ENCODE assay signal across 1 cellular context in the genomic region with DNA sequence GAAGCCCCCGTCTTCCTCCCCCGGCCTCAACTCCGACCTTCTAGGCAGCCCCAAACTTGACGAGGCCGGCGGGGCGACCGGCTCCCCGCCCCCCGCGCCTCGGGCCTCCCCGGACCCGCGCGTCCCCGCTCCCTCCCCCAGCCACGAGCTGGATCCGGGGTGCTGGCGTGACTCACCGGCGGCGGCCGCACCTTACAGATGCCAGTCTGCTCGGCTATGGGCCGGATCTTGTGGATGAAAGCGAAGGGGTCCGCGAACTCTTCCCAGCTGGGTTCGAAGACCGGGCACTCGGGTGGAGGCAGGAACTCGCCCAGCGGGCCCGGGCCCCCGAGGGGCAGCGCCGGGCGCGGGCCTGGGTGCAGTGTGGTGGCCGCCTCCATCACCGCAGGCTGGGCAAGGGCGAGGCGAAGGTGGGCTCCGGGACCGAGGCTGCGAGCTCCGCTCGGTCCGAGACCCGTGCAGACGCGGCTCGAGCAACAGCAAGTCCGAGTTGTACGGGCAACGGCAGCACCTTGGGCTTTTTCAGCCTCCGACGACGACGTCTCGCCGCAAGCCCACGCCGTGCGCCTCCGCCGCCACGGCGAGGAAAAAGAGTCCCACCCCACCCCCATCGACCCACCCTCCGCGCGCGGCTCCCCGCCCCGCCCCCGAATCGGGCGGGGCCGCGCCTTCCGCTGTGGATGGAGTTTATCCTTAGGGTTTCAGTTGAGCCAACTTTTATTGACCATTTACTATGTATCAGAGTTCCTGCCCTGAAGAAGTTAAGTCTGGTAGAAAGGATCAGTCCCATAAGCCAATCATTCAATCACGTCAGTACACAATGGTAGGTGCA.
A peak's percentile ranks its signal among the peaks of the same experiment; 100 is the strongest.
TF ChIP-seq lines count a peak whose summit lies in the region.

A gene (minus strand): TSS at position 496 of the 832 bp plus-strand sequence. CDS start 116 bp downstream, at position 380.

TF ChIP-seq in K562, 482 proteins besides CTCF, POLR2A, EP300 and RAD21 (continued from another document and continues in another):
- TF ChIP-seq, protein P1, sequence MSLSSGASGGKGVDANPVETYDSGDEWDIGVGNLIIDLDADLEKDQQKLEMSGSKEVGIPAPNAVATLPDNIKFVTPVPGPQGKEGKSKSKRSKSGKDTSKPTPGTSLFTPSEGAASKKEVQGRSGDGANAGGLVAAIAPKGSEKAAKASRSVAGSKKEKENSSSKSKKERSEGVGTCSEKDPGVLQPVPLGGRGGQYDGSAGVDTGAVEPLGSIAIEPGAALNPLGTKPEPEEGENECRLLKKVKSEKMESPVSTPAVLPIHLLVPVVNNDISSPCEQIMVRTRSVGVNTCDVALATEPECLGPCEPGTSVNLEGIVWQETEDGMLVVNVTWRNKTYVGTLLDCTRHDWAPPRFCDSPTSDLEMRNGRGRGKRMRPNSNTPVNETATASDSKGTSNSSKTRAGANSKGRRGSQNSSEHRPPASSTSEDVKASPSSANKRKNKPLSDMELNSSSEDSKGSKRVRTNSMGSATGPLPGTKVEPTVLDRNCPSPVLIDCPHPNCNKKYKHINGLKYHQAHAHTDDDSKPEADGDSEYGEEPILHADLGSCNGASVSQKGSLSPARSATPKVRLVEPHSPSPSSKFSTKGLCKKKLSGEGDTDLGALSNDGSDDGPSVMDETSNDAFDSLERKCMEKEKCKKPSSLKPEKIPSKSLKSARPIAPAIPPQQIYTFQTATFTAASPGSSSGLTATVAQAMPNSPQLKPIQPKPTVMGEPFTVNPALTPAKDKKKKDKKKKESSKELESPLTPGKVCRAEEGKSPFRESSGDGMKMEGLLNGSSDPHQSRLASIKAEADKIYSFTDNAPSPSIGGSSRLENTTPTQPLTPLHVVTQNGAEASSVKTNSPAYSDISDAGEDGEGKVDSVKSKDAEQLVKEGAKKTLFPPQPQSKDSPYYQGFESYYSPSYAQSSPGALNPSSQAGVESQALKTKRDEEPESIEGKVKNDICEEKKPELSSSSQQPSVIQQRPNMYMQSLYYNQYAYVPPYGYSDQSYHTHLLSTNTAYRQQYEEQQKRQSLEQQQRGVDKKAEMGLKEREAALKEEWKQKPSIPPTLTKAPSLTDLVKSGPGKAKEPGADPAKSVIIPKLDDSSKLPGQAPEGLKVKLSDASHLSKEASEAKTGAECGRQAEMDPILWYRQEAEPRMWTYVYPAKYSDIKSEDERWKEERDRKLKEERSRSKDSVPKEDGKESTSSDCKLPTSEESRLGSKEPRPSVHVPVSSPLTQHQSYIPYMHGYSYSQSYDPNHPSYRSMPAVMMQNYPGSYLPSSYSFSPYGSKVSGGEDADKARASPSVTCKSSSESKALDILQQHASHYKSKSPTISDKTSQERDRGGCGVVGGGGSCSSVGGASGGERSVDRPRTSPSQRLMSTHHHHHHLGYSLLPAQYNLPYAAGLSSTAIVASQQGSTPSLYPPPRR (CRISPR knock-in tag; IDR thresholded peaks at IDR 0.05; ENCODE audit: borderline replicate concordance): no peak
- TF ChIP-seq TRIM24 (IDR thresholded peaks at IDR 0.05) (no peak; a peak in 1 of 4 replicates), SMARCA4 (IDR thresholded peaks at IDR 0.05) (no peak), JUNB (CRISPR knock-in tag; conservative IDR thresholded peaks at IDR 0.05) (0 out of 2 replicates have a peak, but pooled peaks have one; percentile 16), ZC3H11A (IDR thresholded peaks at IDR 0.05; ENCODE audit: low read depth, low read length) (no peak), ZNF384 (IDR thresholded peaks at IDR 0.05; ENCODE audit: low read depth, low read length) (no peak), CBX8 (IDR thresholded peaks at IDR 0.05; ENCODE audit: borderline replicate concordance, extremely low read depth, low read depth, low read length, poor library complexity, severe bottlenecking) (no peak), SMAD2 (IDR thresholded peaks at IDR 0.05; ENCODE audit: low read depth, low read length) (no peak), HOXB6 (CRISPR knock-in tag; IDR thresholded peaks at IDR 0.05; ENCODE audit: borderline replicate concordance) (no peak), ATF7 (IDR thresholded peaks at IDR 0.05) (peak; percentile 66), ZNF212 (CRISPR knock-in tag; IDR thresholded peaks at IDR 0.05) (0 out of 2 replicates have a peak, but pooled peaks have one; percentile 53)
- TF ChIP-seq, protein P2, sequence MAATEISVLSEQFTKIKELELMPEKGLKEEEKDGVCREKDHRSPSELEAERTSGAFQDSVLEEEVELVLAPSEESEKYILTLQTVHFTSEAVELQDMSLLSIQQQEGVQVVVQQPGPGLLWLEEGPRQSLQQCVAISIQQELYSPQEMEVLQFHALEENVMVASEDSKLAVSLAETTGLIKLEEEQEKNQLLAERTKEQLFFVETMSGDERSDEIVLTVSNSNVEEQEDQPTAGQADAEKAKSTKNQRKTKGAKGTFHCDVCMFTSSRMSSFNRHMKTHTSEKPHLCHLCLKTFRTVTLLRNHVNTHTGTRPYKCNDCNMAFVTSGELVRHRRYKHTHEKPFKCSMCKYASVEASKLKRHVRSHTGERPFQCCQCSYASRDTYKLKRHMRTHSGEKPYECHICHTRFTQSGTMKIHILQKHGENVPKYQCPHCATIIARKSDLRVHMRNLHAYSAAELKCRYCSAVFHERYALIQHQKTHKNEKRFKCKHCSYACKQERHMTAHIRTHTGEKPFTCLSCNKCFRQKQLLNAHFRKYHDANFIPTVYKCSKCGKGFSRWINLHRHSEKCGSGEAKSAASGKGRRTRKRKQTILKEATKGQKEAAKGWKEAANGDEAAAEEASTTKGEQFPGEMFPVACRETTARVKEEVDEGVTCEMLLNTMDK (IDR thresholded peaks at IDR 0.05; ENCODE audit: borderline replicate concordance, insufficient read depth, low read depth, low read length, poor library complexity, severe bottlenecking): no peak
- TF ChIP-seq, protein P3, sequence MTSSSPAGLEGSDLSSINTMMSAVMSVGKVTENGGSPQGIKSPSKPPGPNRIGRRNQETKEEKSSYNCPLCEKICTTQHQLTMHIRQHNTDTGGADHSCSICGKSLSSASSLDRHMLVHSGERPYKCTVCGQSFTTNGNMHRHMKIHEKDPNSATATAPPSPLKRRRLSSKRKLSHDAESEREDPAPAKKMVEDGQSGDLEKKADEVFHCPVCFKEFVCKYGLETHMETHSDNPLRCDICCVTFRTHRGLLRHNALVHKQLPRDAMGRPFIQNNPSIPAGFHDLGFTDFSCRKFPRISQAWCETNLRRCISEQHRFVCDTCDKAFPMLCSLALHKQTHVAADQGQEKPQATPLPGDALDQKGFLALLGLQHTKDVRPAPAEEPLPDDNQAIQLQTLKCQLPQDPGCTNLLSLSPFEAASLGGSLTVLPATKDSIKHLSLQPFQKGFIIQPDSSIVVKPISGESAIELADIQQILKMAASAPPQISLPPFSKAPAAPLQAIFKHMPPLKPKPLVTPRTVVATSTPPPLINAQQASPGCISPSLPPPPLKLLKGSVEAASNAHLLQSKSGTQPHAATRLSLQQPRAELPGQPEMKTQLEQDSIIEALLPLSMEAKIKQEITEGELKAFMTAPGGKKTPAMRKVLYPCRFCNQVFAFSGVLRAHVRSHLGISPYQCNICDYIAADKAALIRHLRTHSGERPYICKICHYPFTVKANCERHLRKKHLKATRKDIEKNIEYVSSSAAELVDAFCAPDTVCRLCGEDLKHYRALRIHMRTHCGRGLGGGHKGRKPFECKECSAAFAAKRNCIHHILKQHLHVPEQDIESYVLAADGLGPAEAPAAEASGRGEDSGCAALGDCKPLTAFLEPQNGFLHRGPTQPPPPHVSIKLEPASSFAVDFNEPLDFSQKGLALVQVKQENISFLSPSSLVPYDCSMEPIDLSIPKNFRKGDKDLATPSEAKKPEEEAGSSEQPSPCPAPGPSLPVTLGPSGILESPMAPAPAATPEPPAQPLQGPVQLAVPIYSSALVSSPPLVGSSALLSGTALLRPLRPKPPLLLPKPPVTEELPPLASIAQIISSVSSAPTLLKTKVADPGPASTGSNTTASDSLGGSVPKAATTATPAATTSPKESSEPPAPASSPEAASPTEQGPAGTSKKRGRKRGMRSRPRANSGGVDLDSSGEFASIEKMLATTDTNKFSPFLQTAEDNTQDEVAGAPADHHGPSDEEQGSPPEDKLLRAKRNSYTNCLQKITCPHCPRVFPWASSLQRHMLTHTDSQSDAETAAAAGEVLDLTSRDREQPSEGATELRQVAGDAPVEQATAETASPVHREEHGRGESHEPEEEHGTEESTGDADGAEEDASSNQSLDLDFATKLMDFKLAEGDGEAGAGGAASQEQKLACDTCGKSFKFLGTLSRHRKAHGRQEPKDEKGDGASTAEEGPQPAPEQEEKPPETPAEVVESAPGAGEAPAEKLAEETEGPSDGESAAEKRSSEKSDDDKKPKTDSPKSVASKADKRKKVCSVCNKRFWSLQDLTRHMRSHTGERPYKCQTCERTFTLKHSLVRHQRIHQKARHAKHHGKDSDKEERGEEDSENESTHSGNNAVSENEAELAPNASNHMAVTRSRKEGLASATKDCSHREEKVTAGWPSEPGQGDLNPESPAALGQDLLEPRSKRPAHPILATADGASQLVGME (CRISPR knock-in tag; IDR thresholded peaks at IDR 0.05): peak; percentile 92
- TF ChIP-seq, protein P4, sequence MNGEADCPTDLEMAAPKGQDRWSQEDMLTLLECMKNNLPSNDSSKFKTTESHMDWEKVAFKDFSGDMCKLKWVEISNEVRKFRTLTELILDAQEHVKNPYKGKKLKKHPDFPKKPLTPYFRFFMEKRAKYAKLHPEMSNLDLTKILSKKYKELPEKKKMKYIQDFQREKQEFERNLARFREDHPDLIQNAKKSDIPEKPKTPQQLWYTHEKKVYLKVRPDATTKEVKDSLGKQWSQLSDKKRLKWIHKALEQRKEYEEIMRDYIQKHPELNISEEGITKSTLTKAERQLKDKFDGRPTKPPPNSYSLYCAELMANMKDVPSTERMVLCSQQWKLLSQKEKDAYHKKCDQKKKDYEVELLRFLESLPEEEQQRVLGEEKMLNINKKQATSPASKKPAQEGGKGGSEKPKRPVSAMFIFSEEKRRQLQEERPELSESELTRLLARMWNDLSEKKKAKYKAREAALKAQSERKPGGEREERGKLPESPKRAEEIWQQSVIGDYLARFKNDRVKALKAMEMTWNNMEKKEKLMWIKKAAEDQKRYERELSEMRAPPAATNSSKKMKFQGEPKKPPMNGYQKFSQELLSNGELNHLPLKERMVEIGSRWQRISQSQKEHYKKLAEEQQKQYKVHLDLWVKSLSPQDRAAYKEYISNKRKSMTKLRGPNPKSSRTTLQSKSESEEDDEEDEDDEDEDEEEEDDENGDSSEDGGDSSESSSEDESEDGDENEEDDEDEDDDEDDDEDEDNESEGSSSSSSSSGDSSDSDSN (IDR thresholded peaks at IDR 0.05; ENCODE audit: borderline replicate concordance in 1 of 2, low read depth in 2 of 2, low read length in 2 of 2): peak; percentile 52 to 94; a peak in 3 of 4 replicates
- TF ChIP-seq, protein P5, sequence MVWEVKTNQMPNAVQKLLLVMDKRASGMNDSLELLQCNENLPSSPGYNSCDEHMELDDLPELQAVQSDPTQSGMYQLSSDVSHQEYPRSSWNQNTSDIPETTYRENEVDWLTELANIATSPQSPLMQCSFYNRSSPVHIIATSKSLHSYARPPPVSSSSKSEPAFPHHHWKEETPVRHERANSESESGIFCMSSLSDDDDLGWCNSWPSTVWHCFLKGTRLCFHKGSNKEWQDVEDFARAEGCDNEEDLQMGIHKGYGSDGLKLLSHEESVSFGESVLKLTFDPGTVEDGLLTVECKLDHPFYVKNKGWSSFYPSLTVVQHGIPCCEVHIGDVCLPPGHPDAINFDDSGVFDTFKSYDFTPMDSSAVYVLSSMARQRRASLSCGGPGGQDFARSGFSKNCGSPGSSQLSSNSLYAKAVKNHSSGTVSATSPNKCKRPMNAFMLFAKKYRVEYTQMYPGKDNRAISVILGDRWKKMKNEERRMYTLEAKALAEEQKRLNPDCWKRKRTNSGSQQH (CRISPR knock-in tag; IDR thresholded peaks at IDR 0.05): 0 out of 2 replicates have a peak, but pooled peaks have one; percentile 12
